Comparison of ENCODE assay signal across 21 cellular contexts in the genomic region with DNA sequence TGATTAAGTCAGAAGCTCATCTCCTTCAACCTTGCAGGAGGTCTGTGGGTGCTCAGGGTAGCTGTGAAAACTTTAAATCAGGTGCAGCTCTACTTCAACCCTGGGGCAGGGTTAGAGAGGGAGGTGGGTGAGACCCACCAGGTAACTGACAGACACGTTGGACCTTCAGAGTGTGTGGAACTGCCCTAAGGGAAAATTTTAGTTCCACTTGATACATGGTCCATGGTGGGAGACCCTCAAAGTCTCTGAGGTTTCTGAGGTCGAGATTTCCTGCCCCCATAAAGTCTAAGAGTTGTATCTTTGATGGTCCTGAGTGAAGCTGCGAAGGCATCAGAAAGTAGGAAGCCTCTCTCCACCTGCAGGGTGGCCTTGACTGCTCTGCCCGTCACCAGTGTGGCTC. TPM values are rescaled to one million over a fixed set of nuclear protein-coding genes. Genes with fewer than 3 reads are reported as not detected.
"Had no signal": no experiment of that assay in that cellular context is flagged by ENCODE, and none has a peak within 500 bp of the region (broad histone marks: within the 10 kb centered on the region; RNA-seq: fewer than 3 reads in every experiment).

No MANE protein-coding gene starts in this region.

- H3K27ac ChIP-seq: SJSA1, SK-N-MC had no signal

- DNase-seq: IMR-90, Kasumi-1, KG1, MM.1S, NCI-H1092 treated with DMSO at 0.1 percent for 48 hours, NCI-H1436, NCI-H187, NCI-H2029, NCI-H2081 treated with DMSO at 0.1 percent for 48 hours, NCI-H2171, NCI-H226, NCI-H446, NCI-H510A, NCI-H69, NCI-H774, Right ventricle myocardium superior, RPMI8226, SIG-M5 had no signal

- H3K4me3 ChIP-seq: SJSA1, SK-N-MC had no signal

- ATAC-seq: HepG2 had no signal

- H3K9me3 ChIP-seq: SJSA1 had no signal

- H3K36me3 ChIP-seq: SJSA1 had no signal

- H3K4me1 ChIP-seq: SJSA1 had no signal

RNA-seq across cellular contexts. Expression of gene NNMT, which starts 23.9 kb away (rescaled TPM):
- total RNA-seq: HepG2 had no signal
